Comparison of ENCODE assay signal across 11 cellular contexts in genomic region chr9:96674914-96675538, GRCh38. TPM values are rescaled to one million over a fixed set of nuclear protein-coding genes. Genes with fewer than 3 reads are reported as not detected.
DNase-seq lines count a peak whose midpoint lies in the region; FAIRE-seq and TF ChIP-seq lines count a peak whose summit lies in the region.
"Had no signal": no experiment of that assay in that cellular context is flagged by ENCODE, and none has a peak within 500 bp of the region (broad histone marks: within the 10 kb centered on the region; RNA-seq: fewer than 3 reads in every experiment).

No MANE protein-coding gene starts in this region.

- POLR2A ChIA-PET in SK-N-SH (lab: Yijun Ruan, JAX) = no interaction called here

- H3K27ac ChIP-seq in SK-N-SH (ENCODE audit: low read depth in 2 of 2, low read length in 1 of 2) (peak overlapping the region in 1 of 2 experiments; percentile 65; a peak in 2 of 4 replicates), fibroblast of lung (ENCODE audit: insufficient read depth, low read length) (no peak overlapping the region), small intestine (ENCODE audit: low read depth in 1 of 2, low read length in 1 of 2) (no peak overlapping the region), SJCRH30 (no peak overlapping the region)
- H3K27ac ChIP-seq: heart right ventricle, neural progenitor cell, thyroid gland had no signal

- no peak for TF ChIP-seq EP300 in SK-N-SH (IDR thresholded peaks at IDR 0.05; ENCODE audit: borderline replicate concordance in 1 of 2, low read depth in 1 of 2, low read length in 1 of 2)

- no peaks in the 10 kb centered on the region for H3K9me2 ChIP-seq in SK-N-SH

- no peak for TF ChIP-seq RAD21 in SK-N-SH (IDR thresholded peaks at IDR 0.05; ENCODE audit: low read length)

- no peak overlapping the region; the same call in 1 of the 2 replicates for H3K4me2 ChIP-seq in SK-N-SH
- H3K4me2 ChIP-seq in fibroblast of lung (ENCODE audit: extremely low read depth, insufficient read depth, low read length) = no peak overlapping the region
- H3K4me2 ChIP-seq: neural progenitor cell had no signal

- no peak for FAIRE-seq in small intestine (lab: Jason Lieb, UNC)

- CTCF ChIA-PET in SK-N-SH (lab: Yijun Ruan, JAX) = interaction anchor here (1.1 to 1.2 kb wide), 2 partner anchors 8 to 347 kb away, joined by 3 to 5 read pairs; no protein-coding TSS in a partner anchor

- H3F3A ChIP-seq in SK-N-SH (replicated peaks; ENCODE audit: insufficient read depth) = peaks cover 15% of the 10 kb centered on the region

- H3K9ac ChIP-seq in SK-N-SH = no peak overlapping the region
- no peak overlapping the region for H3K9ac ChIP-seq in fibroblast of lung (ENCODE audit: insufficient read depth, low read length)
- H3K9ac ChIP-seq: neural progenitor cell had no signal

- H3K79me2 ChIP-seq in SK-N-SH (ENCODE audit: insufficient read depth) (no peaks in the 10 kb centered on the region), fibroblast of lung (ENCODE audit: control insufficient read depth, insufficient read depth, low read length) (no peaks in the 10 kb centered on the region)

- no peak overlapping the region for H2AFZ ChIP-seq in SK-N-SH (ENCODE audit: low read depth)
- H2AFZ ChIP-seq in fibroblast of lung (ENCODE audit: low read length) = no peak overlapping the region
- H2AFZ ChIP-seq: neural progenitor cell had no signal

- DNase-seq in HFF-Myc (ENCODE audit: extremely low read depth, low read depth) = peak; percentile 50
- DNase-seq in SK-N-SH = no peak
- peak; percentile 77 to 78 for DNase-seq in fibroblast of lung (ENCODE audit: low read depth in 2 of 2)
- peak; percentile 42 for DNase-seq in small intestine
- no peak for DNase-seq in NCI-H1694 treated with DMSO at 0.1 percent for 48 hours (lab: John Stamatoyannopoulos, UW)
- DNase-seq in NCI-H82 (lab: John Stamatoyannopoulos, UW) = no peak
- no peak for DNase-seq in SJCRH30
- DNase-seq: heart right ventricle, NCI-H1105, thyroid gland had no signal

- no peaks in the 10 kb centered on the region for H3K36me3 ChIP-seq in SK-N-SH (replicated peaks in 1 of 2; ENCODE audit: control insufficient read depth in 1 of 2, insufficient read depth in 2 of 2, low read length in 1 of 2)
- H3K36me3 ChIP-seq in fibroblast of lung (ENCODE audit: control insufficient read depth, insufficient read depth, low read length) = no peaks in the 10 kb centered on the region
- no peaks in the 10 kb centered on the region for H3K36me3 ChIP-seq in small intestine (ENCODE audit: control insufficient read depth in 2 of 2, insufficient read depth in 2 of 2, low read length in 2 of 2)
- H3K36me3 ChIP-seq in SJCRH30 = no peaks in the 10 kb centered on the region
- H3K36me3 ChIP-seq: heart right ventricle, neural progenitor cell, thyroid gland had no signal

- no peaks in the 10 kb centered on the region for H3K9me3 ChIP-seq in SK-N-SH
- no peaks in the 10 kb centered on the region for H3K9me3 ChIP-seq in fibroblast of lung (ENCODE audit: control insufficient read depth, insufficient read depth, low read depth, low read length)
- H3K9me3 ChIP-seq in small intestine (ENCODE audit: control insufficient read depth, low read depth) = no peaks in the 10 kb centered on the region
- 0 out of 2 replicates have a peak, but pooled peaks cover 4% of the 10 kb centered on the region for H3K9me3 ChIP-seq in SJCRH30 (replicated peaks)
- H3K9me3 ChIP-seq: thyroid gland had no signal

- no peak overlapping the region for H3K4me3 ChIP-seq in HFF-Myc (replicated peaks; ENCODE audit: low read depth, low read length)
- H3K4me3 ChIP-seq in SK-N-SH (ENCODE audit: low read depth in 2 of 2, low read length in 1 of 2) = no peak overlapping the region
- no peak overlapping the region for H3K4me3 ChIP-seq in fibroblast of lung (replicated peaks in 1 of 4; ENCODE audit: control extremely low read depth in 1 of 4, insufficient read depth in 1 of 4, low read depth in 3 of 4, low read length in 4 of 4)
- H3K4me3 ChIP-seq in small intestine (ENCODE audit: low read depth in 1 of 2, low read length in 2 of 2) = no peak overlapping the region
- H3K4me3 ChIP-seq in SJCRH30 = no peak overlapping the region
- H3K4me3 ChIP-seq: heart right ventricle, neural progenitor cell, thyroid gland had no signal

- H3K4me1 ChIP-seq in SK-N-SH (ENCODE audit: control insufficient read depth in 1 of 2, insufficient read depth in 2 of 2, low read depth in 1 of 2, low read length in 1 of 2) (no peaks in the 10 kb centered on the region), fibroblast of lung (ENCODE audit: control insufficient read depth, extremely low read depth, insufficient read depth, low read length) (peaks cover 3% of the 10 kb centered on the region), small intestine (ENCODE audit: control insufficient read depth in 2 of 2, insufficient read depth in 1 of 2, low read depth in 1 of 2, low read length in 1 of 2) (no peaks in the 10 kb centered on the region), SJCRH30 (no peaks in the 10 kb centered on the region)
- H3K4me1 ChIP-seq: heart right ventricle, neural progenitor cell, thyroid gland had no signal

- H4K20me1 ChIP-seq in SK-N-SH (ENCODE audit: insufficient read depth) (no peaks in the 10 kb centered on the region), fibroblast of lung (ENCODE audit: control insufficient read depth, extremely low read depth, insufficient read depth, low read length) (no peaks in the 10 kb centered on the region)

- no peak for TF ChIP-seq CTCF in HFF-Myc (IDR thresholded peaks at IDR 0.05; ENCODE audit: low read depth, low read length, missing control alignments)
- no peak for TF ChIP-seq CTCF in SK-N-SH (IDR thresholded peaks at IDR 0.05)
- TF ChIP-seq CTCF in fibroblast of lung (conservative IDR thresholded peaks at IDR 0.05 in 1 of 2, IDR thresholded peaks at IDR 0.05 in 1 of 2; ENCODE audit: low read depth in 1 of 2, low read length in 2 of 2) = no peak

- H3K27me3 ChIP-seq in SK-N-SH (ENCODE audit: insufficient read depth) (no peaks in the 10 kb centered on the region), fibroblast of lung (ENCODE audit: control insufficient read depth, insufficient read depth, low read length) (no peaks in the 10 kb centered on the region), small intestine (ENCODE audit: control insufficient read depth in 2 of 2, insufficient read depth in 2 of 2, low read length in 2 of 2) (no peaks in the 10 kb centered on the region), SJCRH30 (no peaks in the 10 kb centered on the region)
- H3K27me3 ChIP-seq: neural progenitor cell, thyroid gland had no signal

TF ChIP-seq in SK-N-SH, 30 proteins besides CTCF, POLR2A, EP300 and RAD21 (continues in another document):
- TF ChIP-seq POLR2AphosphoS5 (IDR thresholded peaks at IDR 0.05; ENCODE audit: low read depth, low read length) (no peak), FOXJ3 (CRISPR knock-in tag; IDR thresholded peaks at IDR 0.05) (no peak), USF1 (IDR thresholded peaks at IDR 0.05; ENCODE audit: borderline replicate concordance, low read depth) (no peak), NFIC (IDR thresholded peaks at IDR 0.05; ENCODE audit: borderline replicate concordance) (peak; percentile 85), USF2 (IDR thresholded peaks at IDR 0.05; ENCODE audit: borderline replicate concordance, low read depth, low read length) (no peak), FOSL2 (IDR thresholded peaks at IDR 0.05; ENCODE audit: borderline replicate concordance, low read depth) (peak; percentile 59), JUND (IDR thresholded peaks at IDR 0.05) (peak; percentile 51), GATA2 (CRISPR knock-in tag; IDR thresholded peaks at IDR 0.05) (no peak), EZH2phosphoT487 (IDR thresholded peaks at IDR 0.05; ENCODE audit: borderline replicate concordance, low read depth) (no peak), PBX3 (IDR thresholded peaks at IDR 0.05) (peak; percentile 44)

RNA-seq across cellular contexts. Expression of gene PRXL2C, which starts 19.9 kb away (rescaled TPM):
- polyA plus RNA-seq in SK-N-SH (2012; rRNA removed) (8.4 and 8.7 TPM in 2 replicates), fibroblast of lung (24.5 and 31.2 TPM in 2 replicates), small intestine (1 to 10 TPM; 3.1 to 7.6 (median 6.7) TPM)
- 11.5 and 12.8 TPM in 2 replicates for polyA plus RNA-seq in SK-N-SH (2012; cell fraction: cytosol; rRNA removed)
- polyA plus RNA-seq in SK-N-SH (2012; cell fraction: nucleus; rRNA removed) = 2.4 and 3.7 TPM in 2 replicates
- total RNA-seq in fibroblast of lung = 29.3 and 64.4 TPM in 2 replicates
- 21.7 and 24.7 TPM in 2 replicates for polyA plus RNA-seq in fibroblast of lung (2012)
- 12.8 and 19.9 TPM in 2 replicates for polyA minus RNA-seq in fibroblast of lung (ENCODE audit: low replicate concordance)
- 12.2 and 12.5 TPM in 2 replicates for total RNA-seq in SJCRH30 (2014; rRNA removed; shearing (Covaris generic))

RNA-seq across cellular contexts. Expression of gene CDC14B, which starts 55.4 kb away (rescaled TPM):
- polyA plus RNA-seq in SK-N-SH (2012; rRNA removed) (10.1 and 10.5 TPM in 2 replicates), fibroblast of lung (31.9 and 38.0 TPM in 2 replicates), small intestine (10 to 100 TPM in 2 of 3 donors, 1 to 10 TPM in 1; 8.5 to 17.4 (median 10.8) TPM)
- 13.8 and 15.5 TPM in 2 replicates for polyA plus RNA-seq in SK-N-SH (2012; cell fraction: cytosol; rRNA removed)
- 12.5 and 21.1 TPM in 2 replicates for polyA plus RNA-seq in SK-N-SH (2012; cell fraction: nucleus; rRNA removed)
- 46.0 and 68.5 TPM in 2 replicates for total RNA-seq in fibroblast of lung
- 22.5 and 28.0 TPM in 2 replicates for polyA plus RNA-seq in fibroblast of lung (2012)
- polyA minus RNA-seq in fibroblast of lung (ENCODE audit: low replicate concordance) = 17.7 and 27.5 TPM in 2 replicates
- 36.1 and 37.1 TPM in 2 replicates for total RNA-seq in SJCRH30 (2014; rRNA removed; shearing (Covaris generic))

Comparison
In these comparisons a context has a peak if more than half of its experiments do, and no peak if none do; other contexts are left out.
1. DNase-seq: peak in HFF-Myc (single experiment), fibroblast of lung (2 of 2) and small intestine (single experiment); none in SK-N-SH (single experiment), NCI-H1694 treated with DMSO at 0.1 percent for 48 hours (single experiment), NCI-H82 (single experiment) and SJCRH30 (0 of 2).